In the genomic region with DNA sequence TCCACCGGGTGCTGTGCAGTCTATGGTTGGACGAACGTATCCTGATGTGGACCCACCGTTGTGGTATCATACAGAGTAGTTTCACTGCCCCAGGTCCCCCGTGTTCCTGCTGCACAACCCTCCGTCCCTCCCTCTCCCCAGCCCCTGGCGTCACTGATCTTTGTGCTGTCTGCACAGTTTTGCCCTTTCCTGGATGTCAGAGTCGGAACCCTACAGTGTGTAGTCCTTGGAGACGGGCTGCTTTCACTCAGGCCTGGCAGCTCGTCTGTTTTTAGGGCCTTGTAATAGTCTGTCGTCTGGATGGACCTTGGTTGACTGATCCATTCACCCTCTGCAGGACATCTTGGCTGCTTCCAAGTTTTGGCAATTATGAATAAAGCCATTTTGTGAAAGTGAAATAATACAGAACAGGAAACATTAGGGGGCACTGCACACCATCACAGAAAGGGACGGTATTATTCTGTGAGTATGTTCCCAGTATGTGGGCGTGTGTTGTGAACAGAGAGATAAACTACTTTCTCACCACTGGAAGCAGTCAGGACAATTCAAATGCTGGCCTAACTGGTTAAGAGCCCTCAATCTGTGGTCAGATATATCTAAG, we compare ENCODE assay signal across 8 cellular contexts.
DNase-seq lines count a peak whose midpoint lies in the region; ATAC-seq and TF ChIP-seq lines count a peak whose summit lies in the region.
"Not testable (repeated sequence)": the region's sequence is repeated elsewhere in the genome, so short reads cannot be mapped to it uniquely, and the experiment has no call there.

No MANE protein-coding gene starts in this region.

- H3K9ac ChIP-seq in Loucy (ENCODE audit: low read depth, low read length, poor library complexity, severe bottlenecking) = not testable (repeated sequence)

- not testable (repeated sequence) for H3K4me3 ChIP-seq in ACC112 (ENCODE audit: low read depth, low read length); Loucy (ENCODE audit: low read length, poor library complexity, severe bottlenecking); adrenal gland

- not testable (repeated sequence) for H2AFZ ChIP-seq in ACC112 (ENCODE audit: low read length, unreplicated experiment); Loucy (ENCODE audit: low read length)

- not testable (repeated sequence) for H3K9me3 ChIP-seq in Loucy (ENCODE audit: insufficient read depth, low read depth, low read length); adrenal gland (replicated peaks in 1 of 3)

- peaks cover 54% of the 10 kb centered on the region for H4K20me1 ChIP-seq in Loucy (ENCODE audit: insufficient read depth, low read length, poor library complexity, severe bottlenecking)

- intact Hi-C loops in adrenal gland (cut with DNase I) = loop anchor here in 1 of 2 donors (5.0 kb wide), 1 partner anchor 174 kb away; the partner anchor contains the start of gene SPG7

- DNase-seq in GM10266 (ENCODE audit: extremely low spot score) = peak; percentile 84
- DNase-seq in SK-N-DZ (ENCODE audit: low spot score) = peak; percentile 47
- peak in 6 of 7 donors; percentile 64 to 81 (median 70) for DNase-seq in adrenal gland
- not testable (repeated sequence) for DNase-seq in left lobe of liver (ENCODE audit: low spot score)
- DNase-seq in putamen (ENCODE audit: low spot score) = peak; percentile 88

- H3K27ac ChIP-seq in ACC112 (ENCODE audit: low read depth, low read length) = peak overlapping the region; percentile 89
- peak overlapping the region in 3 of 5 donors; percentile 36 to 81 (median 62) for H3K27ac ChIP-seq in adrenal gland

- TF ChIP-seq CTCF in GM10266 (IDR thresholded peaks at IDR 0.05; ENCODE audit: control insufficient read depth, insufficient read depth, low read depth, missing control alignments) (peak; percentile 63), Loucy (conservative IDR thresholded peaks at IDR 0.05; ENCODE audit: low read length) (peak; percentile 53), adrenal gland (IDR thresholded peaks at IDR 0.05) (peak; percentile 47 to 88 (median 84))

- ATAC-seq in esophagus mucosa (peak; percentile 71), left lobe of liver (peak; percentile 89)

- not testable (repeated sequence) for H3K27me3 ChIP-seq in ACC112 (ENCODE audit: insufficient read depth, low read length); Loucy (ENCODE audit: insufficient read depth, low read length, poor library complexity, severe bottlenecking); adrenal gland

- not testable (repeated sequence) for H3K36me3 ChIP-seq in ACC112 (ENCODE audit: insufficient read depth, low read length); Loucy (ENCODE audit: insufficient read depth, low read length); adrenal gland (replicated peaks in 1 of 2)

- H3K4me1 ChIP-seq in ACC112 (ENCODE audit: control insufficient read depth, insufficient read depth, low read length, unreplicated experiment) (peaks cover 50% of the 10 kb centered on the region), adrenal gland (replicated peaks in 1 of 2) (peaks cover 10 to 70% of the 10 kb centered on the region in 2 donors)
- H3K4me1 ChIP-seq in Loucy (ENCODE audit: insufficient read depth, low read length, poor library complexity, severe bottlenecking) = not testable (repeated sequence)

- H3K79me2 ChIP-seq in ACC112 (ENCODE audit: control insufficient read depth, insufficient read depth, low read length, unreplicated experiment) (peaks cover 89% of the 10 kb centered on the region), Loucy (ENCODE audit: insufficient read depth, low read length) (peaks cover 87% of the 10 kb centered on the region)

- 17 to 32% (median 20%) methylated on average over 9 to 13 of the region's 13 CpGs for WGBS in adrenal gland, 4 donors

- not testable (repeated sequence) for TF ChIP-seq POLR2A in adrenal gland (IDR thresholded peaks at IDR 0.05)

- H3F3A ChIP-seq in Loucy (ENCODE audit: low read depth) = not testable (repeated sequence)

- H3K9me2 ChIP-seq in Loucy (replicated peaks; ENCODE audit: low read depth, low read length) = not testable (repeated sequence)

- not testable (repeated sequence) for H3K4me2 ChIP-seq in Loucy (ENCODE audit: low read depth, low read length, poor library complexity, severe bottlenecking)
